8 cellular contexts compared by ENCODE assay signal in genomic region chr19:31147234-31147633, GRCh38.
"Had no signal": no experiment of that assay in that cellular context is flagged by ENCODE, and none has a peak within 500 bp of the region (broad histone marks: within the 10 kb centered on the region; RNA-seq: fewer than 3 reads in every experiment).

No MANE protein-coding gene starts in this region.

- H3K27ac ChIP-seq: GM23248, HL-60, KMS-11 had no signal

- H3K4me2 ChIP-seq: KMS-11 had no signal

- ATAC-seq: HCT116, HepG2 had no signal

- H3K4me1 ChIP-seq: HAP-1 had no signal

- H3K36me3 ChIP-seq: HAP-1 had no signal

- H3K4me3 ChIP-seq: GM23248, HAP-1 had no signal

- H3K9me3 ChIP-seq: HAP-1 had no signal

- H3K9ac ChIP-seq: GM23248, KMS-11 had no signal

- DNase-seq: GOT3, KBM-7 had no signal
